ENCODE assay signal across 20 cellular contexts in genomic region chr13:73225983-73226382, GRCh38.
"Had no signal": no experiment of that assay in that cellular context is flagged by ENCODE, and none has a peak within 500 bp of the region (broad histone marks: within the 10 kb centered on the region; RNA-seq: fewer than 3 reads in every experiment).

No MANE protein-coding gene starts in this region.

- H3K27ac ChIP-seq: left lung, lower lobe of right lung, ovary, right atrium auricular region, skin epidermis, spleen, suprapubic skin, thoracic aorta, tibial artery, upper lobe of right lung had no signal

- ATAC-seq: left lung; lower lobe of right lung; naive thymus-derived CD4-positive, alpha-beta T cell; natural killer cell treated with Interleukin-12 subunit alpha and Interleukin-12 subunit beta and Interleukin-15 and Interleukin-18, amount 100 ng/mL, for 72 hours; sciatic nerve; stimulated activated effector memory CD8-positive, alpha-beta T cell treated with anti-CD3 and anti-CD28 coated beads, Interleukin-12 subunit alpha, Interleukin-12 subunit beta, amount 100 ng/mL, for 72 hours; upper lobe of right lung had no signal

- H3K4me1 ChIP-seq: lower lobe of right lung, right atrium auricular region, tibial artery had no signal

- DNase-seq: islet precursor cell; left lung; lower lobe of right lung; mammary epithelial cell; mesendoderm; naive thymus-derived CD4-positive, alpha-beta T cell; ovary; spleen; stimulated activated CD4-positive, alpha-beta T cell treated with anti-CD3 and anti-CD28 coated beads, Interleukin-4, amount 100 ng/mL, for 24 hours; stimulated activated naive CD4-positive, alpha-beta T cell; tibial artery; trophoblast cell; upper lobe of right lung had no signal

- H3K4me3 ChIP-seq: left lung, lower lobe of right lung, ovary, right atrium auricular region, skin epidermis, spleen, suprapubic skin, thoracic aorta, tibial artery, upper lobe of right lung had no signal

- H3K27me3 ChIP-seq: left lung, ovary, right atrium auricular region, spleen, suprapubic skin, tibial artery, upper lobe of right lung had no signal

- H3K9me3 ChIP-seq: left lung, lower lobe of right lung, ovary, right atrium auricular region, spleen, suprapubic skin, thoracic aorta, tibial artery, upper lobe of right lung had no signal

- H3K36me3 ChIP-seq: left lung, lower lobe of right lung, ovary, right atrium auricular region, spleen, suprapubic skin, thoracic aorta, tibial artery, upper lobe of right lung had no signal
